ENCODE assay signal across 9 cellular contexts in genomic region chr12:11729439-11730150, GRCh38.
DNase-seq lines count a peak whose midpoint lies in the region; ATAC-seq, FAIRE-seq and TF ChIP-seq lines count a peak whose summit lies in the region.
"Had no signal": no experiment of that assay in that cellular context is flagged by ENCODE, and none has a peak within 500 bp of the region (broad histone marks: within the 10 kb centered on the region; RNA-seq: fewer than 3 reads in every experiment).

No MANE protein-coding gene starts in this region.

- H3K36me3 Mint-ChIP-seq in chondrocyte (ENCODE audit: low read depth) = no peaks in the 10 kb centered on the region

- FAIRE-seq in frontal cortex (lab: Jason Lieb, UNC) = no peak

- no peaks in the 10 kb centered on the region for H3K9me3 ChIP-seq in prostate gland

- H3K27me3 ChIP-seq in prostate gland (replicated peaks; ENCODE audit: insufficient read depth) = no peaks in the 10 kb centered on the region

- H3K27ac Mint-ChIP-seq in chondrocyte (ENCODE audit: unreplicated experiment) = peak overlapping the region; percentile 65

- intact Hi-C loops in prostate gland (cut with DNase I) = no loop called here

- ATAC-seq in HG03442 (IDR thresholded peaks at IDR 0.05; ENCODE audit: unreplicated experiment) = peak; percentile 25
- ATAC-seq in GM21576 (IDR thresholded peaks at IDR 0.05; ENCODE audit: unreplicated experiment) = no peak

- TF ChIP-seq CTCF in chondrocyte (IDR thresholded peaks at IDR 0.05) (no peak), prostate gland (IDR thresholded peaks at IDR 0.05) (no peak)

- H3K4me1 Mint-ChIP-seq in chondrocyte (ENCODE audit: low read depth) = peaks cover 62% of the 10 kb centered on the region

- WGBS in prostate gland = 59% methylated on average over 7 of the region's 7 CpGs

- no peaks in the 10 kb centered on the region for H3K4me1 ChIP-seq in prostate gland (replicated peaks)

- peak overlapping the region; percentile 49 to 68 for H3K27ac ChIP-seq in prostate gland

- DNase-seq in EH (ENCODE audit: low read depth) (peak; percentile 23), chondrocyte (ENCODE audit: low spot score) (no peak), prostate gland (ENCODE audit: low spot score) (no peak), cerebellar nuclear complex (lab: John Stamatoyannopoulos, UW) (no peak), NCI-H69 (lab: John Stamatoyannopoulos, UW) (no peak), frontal cortex (ENCODE audit: low spot score in 2 of 2) (no peak)
- DNase-seq: amygdala had no signal

- no peaks in the 10 kb centered on the region for H3K27me3 Mint-ChIP-seq in chondrocyte (ENCODE audit: low read depth)

- TF ChIP-seq POLR2A in prostate gland (IDR thresholded peaks at IDR 0.05) = no peak

- no peak overlapping the region for H3K4me3 Mint-ChIP-seq in chondrocyte (ENCODE audit: unreplicated experiment)

- no peak overlapping the region for H3K4me3 ChIP-seq in prostate gland

- H3K9me3 Mint-ChIP-seq in chondrocyte (ENCODE audit: low read depth) = no peaks in the 10 kb centered on the region

- no peaks in the 10 kb centered on the region for H3K36me3 ChIP-seq in prostate gland
